In genomic region chr15:80832676-80833075, GRCh38 we compare ENCODE assay signal across 26 cellular contexts. TPM values are rescaled to one million over a fixed set of nuclear protein-coding genes. Genes with fewer than 3 reads are reported as not detected.
DNase-seq lines count a peak whose midpoint lies in the region; ATAC-seq, FAIRE-seq and TF ChIP-seq lines count a peak whose summit lies in the region.
"Had no signal": no experiment of that assay in that cellular context is flagged by ENCODE, and none has a peak within 500 bp of the region (broad histone marks: within the 10 kb centered on the region; RNA-seq: fewer than 3 reads in every experiment).

No MANE protein-coding gene starts in this region.

- in situ Hi-C loops in GM12878 (cut with MboI) = no loop called here

- peaks cover 39 to 100% (median 97%) of the 10 kb centered on the region in 10 experiments for H3K4me1 ChIP-seq in BLaER1 treated with 17β-estradiol and CSF1 and Interleukin-3, amounts not matched to agents 10 nM and 100 nM
- no peaks in the 10 kb centered on the region for H3K4me1 ChIP-seq in GM12878 (ENCODE audit: control insufficient read depth, insufficient read depth, low read length)
- H3K4me1 ChIP-seq: colonic mucosa, heart left ventricle, prostate gland had no signal

- H3K27me3 ChIP-seq in BLaER1 treated with 17β-estradiol and CSF1 and Interleukin-3, amounts not matched to agents 10 nM and 100 nM = no peaks in the 10 kb centered on the region
- peaks cover 0 to 3% of the 10 kb centered on the region in 2 experiments; a peak in 1 of 4 replicates for H3K27me3 ChIP-seq in GM12878 (replicated peaks in 1 of 2; ENCODE audit: control insufficient read depth in 2 of 2, insufficient read depth in 2 of 2, low read length in 1 of 2)
- H3K27me3 ChIP-seq in H7 (ENCODE audit: control insufficient read depth, insufficient read depth, low read length) = no peaks in the 10 kb centered on the region
- H3K27me3 ChIP-seq: colonic mucosa, heart left ventricle, Peyer's patch had no signal

- SMC1A ChIA-PET in GM12878 (lab: Charles Lee; ENCODE audit: uncharacterized antibody, unreplicated experiment) = no interaction called here

- peaks cover 17% of the 10 kb centered on the region for H3K27me3 Mint-ChIP-seq in progenitor cell of endocrine pancreas
- H3K27me3 Mint-ChIP-seq: CD4-positive, alpha-beta T cell had no signal

- WGBS in GM12878 (ENCODE audit: insufficient coverage, insufficient replicate concordance, low lambda C conversion rate, missing lambda C conversion rate) = 16% methylated on average over 3 of the region's 3 CpGs

- H3K79me2 ChIP-seq in GM12878 (ENCODE audit: control insufficient read depth, insufficient read depth, low read length) = no peaks in the 10 kb centered on the region

- no peaks in the 10 kb centered on the region for H3K36me3 Mint-ChIP-seq in progenitor cell of endocrine pancreas (ENCODE audit: insufficient read depth)
- H3K36me3 Mint-ChIP-seq: brain, mesothelial cell of epicardium had no signal

- no peaks in the 10 kb centered on the region for H4K20me1 ChIP-seq in BLaER1 treated with 17β-estradiol and CSF1 and Interleukin-3, amounts not matched to agents 10 nM and 100 nM
- H4K20me1 ChIP-seq in GM12878 (ENCODE audit: control insufficient read depth, insufficient read depth) = no peaks in the 10 kb centered on the region

- ATAC-seq in GM12878 (no peak), GM19351 (IDR thresholded peaks at IDR 0.05; ENCODE audit: unreplicated experiment) (no peak)
- ATAC-seq: heart left ventricle, left lobe of liver had no signal

- TF ChIP-seq EP300 in GM12878 (IDR thresholded peaks at IDR 0.05; ENCODE audit: borderline replicate concordance in 1 of 2, control insufficient read depth in 1 of 2, low read depth in 2 of 2, low read length in 2 of 2) = no peak

- no peak overlapping the region for H3K4me3 ChIP-seq in BLaER1 treated with 17β-estradiol and CSF1 and Interleukin-3, amounts not matched to agents 10 nM and 100 nM
- H3K4me3 ChIP-seq in GM12878 (no peak overlapping the region), H7 (ENCODE audit: insufficient read depth, low read depth, low read length) (no peak overlapping the region)
- H3K4me3 ChIP-seq: colonic mucosa, HAP-1, heart left ventricle, Peyer's patch, prostate gland, SK-N-MC, skin epidermis had no signal

- H3K4me3 Mint-ChIP-seq in progenitor cell of endocrine pancreas (ENCODE audit: low read depth) = no peak overlapping the region
- H3K4me3 Mint-ChIP-seq: activated CD4-positive, alpha-beta memory T cell treated with anti-CD3 and anti-CD28 coated beads, Interleukin-2, amount 10 ng/mL, durations not matched to agents 7 days and 5 days; brain; CD4-positive, alpha-beta T cell; mesothelial cell of epicardium; nephron progenitor cell had no signal

- DNase-seq in NCI-H2171 treated with DMSO at 0.1 percent for 48 hours (lab: John Stamatoyannopoulos, UW) (peak; percentile 82), GM12878 (ENCODE audit: low read depth, low spot score) (no peak), myocyte (ENCODE audit: low read depth) (peak; percentile 80), ureter (ENCODE audit: low spot score) (no peak), progenitor cell of endocrine pancreas (ENCODE audit: low spot score, unreplicated experiment) (no peak), H7 (no peak)
- DNase-seq: activated CD4-positive, alpha-beta memory T cell treated with anti-CD3 and anti-CD28 coated beads, Interleukin-2, amount 10 ng/mL, durations not matched to agents 7 days and 5 days; activated CD4-positive, CD25-positive, alpha-beta regulatory T cell; activated gamma-delta T cell; activated T-cell treated with anti-CD3 and anti-CD28 coated beads for 4 hours; CD4-positive, alpha-beta T cell; colonic mucosa; heart left ventricle; nephron progenitor cell; Peyer's patch; stimulated activated CD4-positive, alpha-beta T cell treated with anti-CD3 and anti-CD28 coated beads, Interleukin-1b, Interleukin-23, amount 100 ng/mL, for 48 hours had no signal

- CTCF ChIA-PET in GM12878 (lab: Yijun Ruan, JAX) = interaction anchor here (0.7 kb wide), 1 partner anchor 57 kb away, joined by 3 read pairs; no protein-coding TSS in a partner anchor

- no peaks in the 10 kb centered on the region for H3K4me1 Mint-ChIP-seq in progenitor cell of endocrine pancreas (ENCODE audit: low read depth)
- H3K4me1 Mint-ChIP-seq: activated CD4-positive, alpha-beta memory T cell treated with anti-CD3 and anti-CD28 coated beads, Interleukin-2, amount 10 ng/mL, durations not matched to agents 7 days and 5 days; mesothelial cell of epicardium had no signal

- H2AFZ ChIP-seq in GM12878 (ENCODE audit: control insufficient read depth, low read depth, low read length) = no peak overlapping the region

- H3K4me2 ChIP-seq in BLaER1 treated with 17β-estradiol and CSF1 and Interleukin-3, amounts not matched to agents 10 nM and 100 nM = peak overlapping the region in 10 of 11 experiments; percentile 17 to 91 (median 66); a peak in 18 of 22 replicates
- no peak overlapping the region for H3K4me2 ChIP-seq in GM12878 (ENCODE audit: control insufficient read depth, insufficient read depth)

- no peaks in the 10 kb centered on the region for H3K9me3 Mint-ChIP-seq in progenitor cell of endocrine pancreas (ENCODE audit: low read depth)
- H3K9me3 Mint-ChIP-seq: activated CD4-positive, alpha-beta memory T cell treated with anti-CD3 and anti-CD28 coated beads, Interleukin-2, amount 10 ng/mL, durations not matched to agents 7 days and 5 days; CD4-positive, alpha-beta T cell; mesothelial cell of epicardium; nephron progenitor cell had no signal

- RAD21 ChIA-PET in GM12878 (lab: Charles Lee; ENCODE audit: unreplicated experiment) = no interaction called here

- TF ChIP-seq RAD21 in GM12878 (IDR thresholded peaks at IDR 0.05; ENCODE audit: insufficient read depth, low read depth, low read length) = no peak

- no TSS peak for BruUV-seq in GM12878 (replicated peaks; lab: Mats Ljungman, UMichigan)

- no peaks in the 10 kb centered on the region for H3K36me3 ChIP-seq in BLaER1 treated with 17β-estradiol and CSF1 and Interleukin-3, amounts not matched to agents 10 nM and 100 nM
- H3K36me3 ChIP-seq in GM12878 (ENCODE audit: control insufficient read depth in 2 of 2, insufficient read depth in 2 of 2, low read length in 1 of 2) (no peaks in the 10 kb centered on the region), H7 (replicated peaks; ENCODE audit: control insufficient read depth, insufficient read depth, low read length) (no peaks in the 10 kb centered on the region)
- H3K36me3 ChIP-seq: colonic mucosa, HAP-1, heart left ventricle, Peyer's patch, prostate gland had no signal

- peak overlapping the region in 1 of 11 experiments; percentile 40; a peak in 2 of 22 replicates for H3K9ac ChIP-seq in BLaER1 treated with 17β-estradiol and CSF1 and Interleukin-3, amounts not matched to agents 10 nM and 100 nM
- no peak overlapping the region for H3K9ac ChIP-seq in GM12878 (ENCODE audit: control insufficient read depth, insufficient read depth, low read length)

- intact Hi-C loops in GM12878 (cut with micrococcal nuclease; ENCODE audit: unreplicated experiment) = no loop called here

- no peak for TF ChIP-seq POLR2A in GM12878 (IDR thresholded peaks at IDR 0.05; ENCODE audit: low read depth, low read length)

- no peak for TF ChIP-seq CTCF in GM12878 (IDR thresholded peaks at IDR 0.05 in 2 of 3, conservative IDR thresholded peaks at IDR 0.05 in 1 of 3; ENCODE audit: control insufficient read depth in 2 of 3, extremely low read depth in 1 of 3, insufficient read depth in 1 of 3, low read depth in 3 of 3, low read length in 3 of 3)
- TF ChIP-seq CTCF in progenitor cell of endocrine pancreas (IDR thresholded peaks at IDR 0.05; ENCODE audit: unreplicated experiment) = no peak

- POLR2A ChIA-PET in GM12878 (lab: Charles Lee) = no interaction called here

- no peak for FAIRE-seq in GM12878 (lab: Jason Lieb, UNC)
- FAIRE-seq: G401.6 had no signal

- H3K27ac Mint-ChIP-seq in progenitor cell of endocrine pancreas = no peak overlapping the region
- H3K27ac Mint-ChIP-seq: activated CD4-positive, alpha-beta memory T cell treated with anti-CD3 and anti-CD28 coated beads, Interleukin-2, amount 10 ng/mL, durations not matched to agents 7 days and 5 days; brain; CD4-positive, alpha-beta T cell; mesothelial cell of epicardium; nephron progenitor cell had no signal

- no peaks in the 10 kb centered on the region for H3K9me3 ChIP-seq in BLaER1 treated with 17β-estradiol and CSF1 and Interleukin-3, amounts not matched to agents 10 nM and 100 nM (replicated peaks in 1 of 11)
- no peaks in the 10 kb centered on the region for H3K9me3 ChIP-seq in GM12878 (replicated peaks; ENCODE audit: control insufficient read depth, insufficient read depth, low read length)
- H3K9me3 ChIP-seq: colonic mucosa, HAP-1, heart left ventricle, Peyer's patch, prostate gland had no signal

- peak overlapping the region in 4 of 11 experiments; percentile 15 to 43 (median 28); a peak in 6 of 22 replicates for H3K27ac ChIP-seq in BLaER1 treated with 17β-estradiol and CSF1 and Interleukin-3, amounts not matched to agents 10 nM and 100 nM
- no peak overlapping the region for H3K27ac ChIP-seq in GM12878 (ENCODE audit: control insufficient read depth, insufficient read depth)
- H3K27ac ChIP-seq: colonic mucosa, heart left ventricle, Peyer's patch, prostate gland, SK-N-MC, skin epidermis had no signal

TF ChIP-seq in GM12878, 131 proteins besides CTCF, POLR2A, EP300 and RAD21 (continues in another document):
- peak; percentile 9 to 61; a peak in 2 of 4 replicates for TF ChIP-seq BHLHE40 (IDR thresholded peaks at IDR 0.05; ENCODE audit: borderline replicate concordance in 1 of 2, low read depth in 2 of 2, low read length in 1 of 2)

RNA-seq across cellular contexts. Expression of gene CEMIP, which starts 53.5 kb away (rescaled TPM):
- total RNA-seq in GM12878 (2013; cell fraction: nucleolus; rRNA removed) = not detected in 2 replicates
- total RNA-seq in GM12878 (2014; rRNA removed) (0.05 TPM in 1 of 2 replicates, not detected in the other), GM12878 (2014; rRNA removed; fragmentation: Illumina TruSeq; extraction: Trizol) (not detected in 2 replicates), GM12878 (2021) (0.43 and 0.44 TPM in 2 replicates), myocyte (13.9 and 17.2 TPM in 2 replicates), ureter (0.23 TPM), progenitor cell of endocrine pancreas (0.77 and 1.3 TPM in 2 replicates)
- polyA plus RNA-seq in GM12878 (2011; ENCODE audit: low read depth) = not detected
- polyA plus RNA-seq in GM12878 (2011; rRNA removed) (not detected in 2 replicates), GM12878 (2014; fragmentation: Illumina TruSeq; extraction: Trizol) (0.01 TPM in 1 of 2 replicates, not detected in the other), GM12878 (2014; fragmentation: Nextera tagmentation; extraction: Ambion mirVana) (under 1 TPM in 1 of 2 experiments, not detected in 1; 0.04 TPM), GM12878 (2014; rRNA removed) (not detected in 2 replicates), GM12878 (2016; fragmentation: Nextera tagmentation; extraction: Ambion mirVana) (under 1 TPM in 1 of 2 experiments, not detected in 1; 0.28 TPM)
- under 0.01 and 0.03 TPM in 2 replicates for polyA plus RNA-seq in GM12878 (2011; cell fraction: cytosol; rRNA removed)
- not detected in 2 replicates for polyA plus RNA-seq in GM12878 (2011; cell fraction: nucleus; rRNA removed)
- polyA plus RNA-seq in GM12878 (2012) = 0.19 and 0.51 TPM in 2 replicates
- not detected in 2 replicates for polyA minus RNA-seq in GM12878 (2011; rRNA and poly(A)+ RNA removed)
- polyA minus RNA-seq in GM12878 (2011; cell fraction: cytosol; rRNA and poly(A)+ RNA removed) = not detected in 2 replicates
- polyA minus RNA-seq in GM12878 (2011; cell fraction: nucleus; rRNA and poly(A)+ RNA removed) = not detected in 2 replicates
- polyA plus RNA-seq in myocyte (2012) = 180 TPM
- 0.03 TPM in 1 of 2 replicates, not detected in the other for total RNA-seq in H7 (2014; rRNA removed; shearing (Covaris generic))
- total RNA-seq: activated CD4-positive, alpha-beta memory T cell treated with anti-CD3 and anti-CD28 coated beads, Interleukin-2, amount 10 ng/mL, durations not matched to agents 7 days and 5 days; CD4-positive, alpha-beta T cell had no signal

Comparison
In these comparisons a context has a peak if more than half of its experiments do, and no peak if none do; other contexts are left out.
1. DNase-seq: peak in NCI-H2171 treated with DMSO at 0.1 percent for 48 hours (single experiment) and myocyte (single experiment); none in GM12878 (single experiment), ureter (single experiment), progenitor cell of endocrine pancreas (single experiment) and H7 (single experiment).